1 cellular context compared by ENCODE assay signal in the genomic region with DNA sequence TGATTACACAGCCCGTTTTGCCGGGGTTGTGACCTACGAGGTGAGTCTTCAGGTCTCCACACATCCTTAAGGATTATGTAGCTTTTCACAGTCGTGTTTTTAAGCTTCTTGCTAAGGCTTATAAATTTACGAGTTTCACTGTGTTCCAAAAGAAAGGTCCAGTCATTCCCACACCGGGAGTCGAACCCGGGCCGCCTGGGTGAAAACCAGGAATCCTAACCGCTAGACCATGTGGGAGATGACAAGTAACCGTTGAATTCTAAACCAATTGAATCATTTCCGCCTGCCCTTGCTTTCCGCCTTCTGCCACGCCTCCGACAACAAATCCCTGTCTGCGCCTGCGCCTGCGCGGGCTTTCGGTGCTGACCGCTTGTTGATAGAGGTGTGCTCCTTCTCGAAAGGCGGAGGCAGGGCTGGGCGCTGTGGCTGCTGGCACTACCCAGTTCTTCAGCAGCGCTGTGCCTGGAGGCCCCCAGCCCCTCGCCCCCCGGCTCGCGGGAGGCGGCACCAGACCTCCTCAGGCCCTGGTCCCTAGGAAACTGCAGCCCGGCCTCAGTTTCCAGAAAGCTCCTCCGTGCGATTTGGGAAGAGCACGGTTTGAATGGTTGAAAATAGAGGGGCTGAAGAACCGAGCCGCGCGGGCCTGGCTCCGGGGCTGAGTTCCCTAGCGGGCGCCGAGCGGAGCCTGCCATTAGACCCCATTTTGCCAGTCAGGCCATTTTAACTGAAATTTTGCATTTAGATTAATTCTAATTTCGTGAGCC.
TF ChIP-seq lines count a peak whose summit lies in the region.

No MANE protein-coding gene starts in this region.

TF ChIP-seq in HepG2, 621 proteins besides CTCF, POLR2A, EP300 and RAD21 (continued from another document and continues in another):
- TF ChIP-seq, protein P1, sequence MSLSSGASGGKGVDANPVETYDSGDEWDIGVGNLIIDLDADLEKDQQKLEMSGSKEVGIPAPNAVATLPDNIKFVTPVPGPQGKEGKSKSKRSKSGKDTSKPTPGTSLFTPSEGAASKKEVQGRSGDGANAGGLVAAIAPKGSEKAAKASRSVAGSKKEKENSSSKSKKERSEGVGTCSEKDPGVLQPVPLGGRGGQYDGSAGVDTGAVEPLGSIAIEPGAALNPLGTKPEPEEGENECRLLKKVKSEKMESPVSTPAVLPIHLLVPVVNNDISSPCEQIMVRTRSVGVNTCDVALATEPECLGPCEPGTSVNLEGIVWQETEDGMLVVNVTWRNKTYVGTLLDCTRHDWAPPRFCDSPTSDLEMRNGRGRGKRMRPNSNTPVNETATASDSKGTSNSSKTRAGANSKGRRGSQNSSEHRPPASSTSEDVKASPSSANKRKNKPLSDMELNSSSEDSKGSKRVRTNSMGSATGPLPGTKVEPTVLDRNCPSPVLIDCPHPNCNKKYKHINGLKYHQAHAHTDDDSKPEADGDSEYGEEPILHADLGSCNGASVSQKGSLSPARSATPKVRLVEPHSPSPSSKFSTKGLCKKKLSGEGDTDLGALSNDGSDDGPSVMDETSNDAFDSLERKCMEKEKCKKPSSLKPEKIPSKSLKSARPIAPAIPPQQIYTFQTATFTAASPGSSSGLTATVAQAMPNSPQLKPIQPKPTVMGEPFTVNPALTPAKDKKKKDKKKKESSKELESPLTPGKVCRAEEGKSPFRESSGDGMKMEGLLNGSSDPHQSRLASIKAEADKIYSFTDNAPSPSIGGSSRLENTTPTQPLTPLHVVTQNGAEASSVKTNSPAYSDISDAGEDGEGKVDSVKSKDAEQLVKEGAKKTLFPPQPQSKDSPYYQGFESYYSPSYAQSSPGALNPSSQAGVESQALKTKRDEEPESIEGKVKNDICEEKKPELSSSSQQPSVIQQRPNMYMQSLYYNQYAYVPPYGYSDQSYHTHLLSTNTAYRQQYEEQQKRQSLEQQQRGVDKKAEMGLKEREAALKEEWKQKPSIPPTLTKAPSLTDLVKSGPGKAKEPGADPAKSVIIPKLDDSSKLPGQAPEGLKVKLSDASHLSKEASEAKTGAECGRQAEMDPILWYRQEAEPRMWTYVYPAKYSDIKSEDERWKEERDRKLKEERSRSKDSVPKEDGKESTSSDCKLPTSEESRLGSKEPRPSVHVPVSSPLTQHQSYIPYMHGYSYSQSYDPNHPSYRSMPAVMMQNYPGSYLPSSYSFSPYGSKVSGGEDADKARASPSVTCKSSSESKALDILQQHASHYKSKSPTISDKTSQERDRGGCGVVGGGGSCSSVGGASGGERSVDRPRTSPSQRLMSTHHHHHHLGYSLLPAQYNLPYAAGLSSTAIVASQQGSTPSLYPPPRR (CRISPR knock-in tag; IDR thresholded peaks at IDR 0.05; ENCODE audit: borderline replicate concordance), result peak; percentile 33; the same call in 1 of the 2 replicates
- TF ChIP-seq, protein P2, sequence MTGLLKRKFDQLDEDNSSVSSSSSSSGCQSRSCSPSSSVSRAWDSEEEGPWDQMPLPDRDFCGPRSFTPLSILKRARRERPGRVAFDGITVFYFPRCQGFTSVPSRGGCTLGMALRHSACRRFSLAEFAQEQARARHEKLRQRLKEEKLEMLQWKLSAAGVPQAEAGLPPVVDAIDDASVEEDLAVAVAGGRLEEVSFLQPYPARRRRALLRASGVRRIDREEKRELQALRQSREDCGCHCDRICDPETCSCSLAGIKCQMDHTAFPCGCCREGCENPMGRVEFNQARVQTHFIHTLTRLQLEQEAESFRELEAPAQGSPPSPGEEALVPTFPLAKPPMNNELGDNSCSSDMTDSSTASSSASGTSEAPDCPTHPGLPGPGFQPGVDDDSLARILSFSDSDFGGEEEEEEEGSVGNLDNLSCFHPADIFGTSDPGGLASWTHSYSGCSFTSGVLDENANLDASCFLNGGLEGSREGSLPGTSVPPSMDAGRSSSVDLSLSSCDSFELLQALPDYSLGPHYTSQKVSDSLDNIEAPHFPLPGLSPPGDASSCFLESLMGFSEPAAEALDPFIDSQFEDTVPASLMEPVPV (CRISPR knock-in tag; IDR thresholded peaks at IDR 0.05), result peak; percentile 26; the same call in 1 of the 2 replicates
- TF ChIP-seq, protein P3, sequence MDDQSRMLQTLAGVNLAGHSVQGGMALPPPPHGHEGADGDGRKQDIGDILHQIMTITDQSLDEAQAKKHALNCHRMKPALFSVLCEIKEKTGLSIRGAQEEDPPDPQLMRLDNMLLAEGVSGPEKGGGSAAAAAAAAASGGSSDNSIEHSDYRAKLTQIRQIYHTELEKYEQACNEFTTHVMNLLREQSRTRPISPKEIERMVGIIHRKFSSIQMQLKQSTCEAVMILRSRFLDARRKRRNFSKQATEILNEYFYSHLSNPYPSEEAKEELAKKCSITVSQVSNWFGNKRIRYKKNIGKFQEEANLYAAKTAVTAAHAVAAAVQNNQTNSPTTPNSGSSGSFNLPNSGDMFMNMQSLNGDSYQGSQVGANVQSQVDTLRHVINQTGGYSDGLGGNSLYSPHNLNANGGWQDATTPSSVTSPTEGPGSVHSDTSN (CRISPR knock-in tag; IDR thresholded peaks at IDR 0.05; ENCODE audit: borderline replicate concordance), result peak; percentile 74; the same call in 1 of the 2 replicates
- TF ChIP-seq JDP2 (CRISPR knock-in tag; IDR thresholded peaks at IDR 0.05; ENCODE audit: borderline replicate concordance) (no peak), ZNF850 (CRISPR knock-in tag; conservative IDR thresholded peaks at IDR 0.05) (0 out of 2 replicates have a peak, but pooled peaks have one; percentile 48), ZNF317 (CRISPR knock-in tag; IDR thresholded peaks at IDR 0.05) (peak; percentile 74), FLYWCH1 (CRISPR knock-in tag; IDR thresholded peaks at IDR 0.05) (no peak), POLR2AphosphoS5 (IDR thresholded peaks at IDR 0.05; ENCODE audit: low read depth, low read length) (peak; percentile 73), POLR2AphosphoS2 (IDR thresholded peaks at IDR 0.05; ENCODE audit: low read depth, low read length) (no peak), MTF1 (CRISPR knock-in tag; IDR thresholded peaks at IDR 0.05) (peak; percentile 72; the same call in 1 of the 2 replicates), ZNF33B (CRISPR knock-in tag; IDR thresholded peaks at IDR 0.05) (peak; percentile 71; the same call in 1 of the 2 replicates), ZNF83 (CRISPR knock-in tag; IDR thresholded peaks at IDR 0.05; ENCODE audit: borderline replicate concordance) (peak; percentile 33; the same call in 1 of the 2 replicates), CREM (IDR thresholded peaks at IDR 0.05) (peak; percentile 59; the same call in 1 of the 2 replicates), CREM (CRISPR knock-in tag; IDR thresholded peaks at IDR 0.05) (no peak), POLR2G (IDR thresholded peaks at IDR 0.05; ENCODE audit: low read depth, low read length) (peak; percentile 67; the same call in 1 of the 2 replicates), ZC3H4 (CRISPR knock-in tag; IDR thresholded peaks at IDR 0.05; ENCODE audit: borderline replicate concordance) (no peak), POGZ (CRISPR knock-in tag; IDR thresholded peaks at IDR 0.05) (peak; percentile 45; the same call in 1 of the 2 replicates)
- TF ChIP-seq, protein P4, sequence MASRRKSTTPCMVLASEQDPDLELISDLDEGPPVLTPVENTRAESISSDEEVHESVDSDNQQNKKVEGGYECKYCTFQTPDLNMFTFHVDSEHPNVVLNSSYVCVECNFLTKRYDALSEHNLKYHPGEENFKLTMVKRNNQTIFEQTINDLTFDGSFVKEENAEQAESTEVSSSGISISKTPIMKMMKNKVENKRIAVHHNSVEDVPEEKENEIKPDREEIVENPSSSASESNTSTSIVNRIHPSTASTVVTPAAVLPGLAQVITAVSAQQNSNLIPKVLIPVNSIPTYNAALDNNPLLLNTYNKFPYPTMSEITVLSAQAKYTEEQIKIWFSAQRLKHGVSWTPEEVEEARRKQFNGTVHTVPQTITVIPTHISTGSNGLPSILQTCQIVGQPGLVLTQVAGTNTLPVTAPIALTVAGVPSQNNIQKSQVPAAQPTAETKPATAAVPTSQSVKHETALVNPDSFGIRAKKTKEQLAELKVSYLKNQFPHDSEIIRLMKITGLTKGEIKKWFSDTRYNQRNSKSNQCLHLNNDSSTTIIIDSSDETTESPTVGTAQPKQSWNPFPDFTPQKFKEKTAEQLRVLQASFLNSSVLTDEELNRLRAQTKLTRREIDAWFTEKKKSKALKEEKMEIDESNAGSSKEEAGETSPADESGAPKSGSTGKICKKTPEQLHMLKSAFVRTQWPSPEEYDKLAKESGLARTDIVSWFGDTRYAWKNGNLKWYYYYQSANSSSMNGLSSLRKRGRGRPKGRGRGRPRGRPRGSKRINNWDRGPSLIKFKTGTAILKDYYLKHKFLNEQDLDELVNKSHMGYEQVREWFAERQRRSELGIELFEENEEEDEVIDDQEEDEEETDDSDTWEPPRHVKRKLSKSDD (CRISPR knock-in tag; IDR thresholded peaks at IDR 0.05; ENCODE audit: low read depth), result peak; percentile 20; the same call in 1 of the 2 replicates
- TF ChIP-seq, protein P5, sequence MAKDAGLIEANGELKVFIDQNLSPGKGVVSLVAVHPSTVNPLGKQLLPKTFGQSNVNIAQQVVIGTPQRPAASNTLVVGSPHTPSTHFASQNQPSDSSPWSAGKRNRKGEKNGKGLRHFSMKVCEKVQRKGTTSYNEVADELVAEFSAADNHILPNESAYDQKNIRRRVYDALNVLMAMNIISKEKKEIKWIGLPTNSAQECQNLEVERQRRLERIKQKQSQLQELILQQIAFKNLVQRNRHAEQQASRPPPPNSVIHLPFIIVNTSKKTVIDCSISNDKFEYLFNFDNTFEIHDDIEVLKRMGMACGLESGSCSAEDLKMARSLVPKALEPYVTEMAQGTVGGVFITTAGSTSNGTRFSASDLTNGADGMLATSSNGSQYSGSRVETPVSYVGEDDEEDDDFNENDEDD (CRISPR knock-in tag; IDR thresholded peaks at IDR 0.05; ENCODE audit: borderline replicate concordance), result peak; percentile 93
- TF ChIP-seq, protein P6, sequence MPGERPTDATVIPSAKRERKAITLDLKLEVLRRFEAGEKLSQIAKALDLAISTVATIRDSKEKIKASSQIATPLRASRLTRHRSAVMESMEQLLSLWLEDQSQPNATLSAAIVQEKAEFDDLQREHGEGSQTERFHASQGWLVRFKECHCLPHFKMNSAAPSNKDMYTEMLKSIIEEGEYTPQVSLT (CRISPR knock-in tag; IDR thresholded peaks at IDR 0.05; ENCODE audit: borderline replicate concordance, low read depth), result 0 out of 2 replicates have a peak, but pooled peaks have one; percentile 45
- TF ChIP-seq, protein P7, sequence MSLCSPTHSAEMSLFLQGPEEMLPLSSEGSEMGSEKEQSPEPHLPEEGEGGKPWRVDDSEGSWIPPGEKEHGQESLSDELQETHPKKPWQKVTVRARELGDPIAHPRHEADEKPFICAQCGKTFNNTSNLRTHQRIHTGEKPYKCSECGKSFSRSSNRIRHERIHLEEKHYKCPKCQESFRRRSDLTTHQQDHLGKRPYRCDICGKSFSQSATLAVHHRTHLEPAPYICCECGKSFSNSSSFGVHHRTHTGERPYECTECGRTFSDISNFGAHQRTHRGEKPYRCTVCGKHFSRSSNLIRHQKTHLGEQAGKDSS (CRISPR knock-in tag; IDR thresholded peaks at IDR 0.05; ENCODE audit: borderline replicate concordance, low read depth), result 0 out of 2 replicates have a peak, but pooled peaks have one; percentile 76
- TF ChIP-seq, protein P8, sequence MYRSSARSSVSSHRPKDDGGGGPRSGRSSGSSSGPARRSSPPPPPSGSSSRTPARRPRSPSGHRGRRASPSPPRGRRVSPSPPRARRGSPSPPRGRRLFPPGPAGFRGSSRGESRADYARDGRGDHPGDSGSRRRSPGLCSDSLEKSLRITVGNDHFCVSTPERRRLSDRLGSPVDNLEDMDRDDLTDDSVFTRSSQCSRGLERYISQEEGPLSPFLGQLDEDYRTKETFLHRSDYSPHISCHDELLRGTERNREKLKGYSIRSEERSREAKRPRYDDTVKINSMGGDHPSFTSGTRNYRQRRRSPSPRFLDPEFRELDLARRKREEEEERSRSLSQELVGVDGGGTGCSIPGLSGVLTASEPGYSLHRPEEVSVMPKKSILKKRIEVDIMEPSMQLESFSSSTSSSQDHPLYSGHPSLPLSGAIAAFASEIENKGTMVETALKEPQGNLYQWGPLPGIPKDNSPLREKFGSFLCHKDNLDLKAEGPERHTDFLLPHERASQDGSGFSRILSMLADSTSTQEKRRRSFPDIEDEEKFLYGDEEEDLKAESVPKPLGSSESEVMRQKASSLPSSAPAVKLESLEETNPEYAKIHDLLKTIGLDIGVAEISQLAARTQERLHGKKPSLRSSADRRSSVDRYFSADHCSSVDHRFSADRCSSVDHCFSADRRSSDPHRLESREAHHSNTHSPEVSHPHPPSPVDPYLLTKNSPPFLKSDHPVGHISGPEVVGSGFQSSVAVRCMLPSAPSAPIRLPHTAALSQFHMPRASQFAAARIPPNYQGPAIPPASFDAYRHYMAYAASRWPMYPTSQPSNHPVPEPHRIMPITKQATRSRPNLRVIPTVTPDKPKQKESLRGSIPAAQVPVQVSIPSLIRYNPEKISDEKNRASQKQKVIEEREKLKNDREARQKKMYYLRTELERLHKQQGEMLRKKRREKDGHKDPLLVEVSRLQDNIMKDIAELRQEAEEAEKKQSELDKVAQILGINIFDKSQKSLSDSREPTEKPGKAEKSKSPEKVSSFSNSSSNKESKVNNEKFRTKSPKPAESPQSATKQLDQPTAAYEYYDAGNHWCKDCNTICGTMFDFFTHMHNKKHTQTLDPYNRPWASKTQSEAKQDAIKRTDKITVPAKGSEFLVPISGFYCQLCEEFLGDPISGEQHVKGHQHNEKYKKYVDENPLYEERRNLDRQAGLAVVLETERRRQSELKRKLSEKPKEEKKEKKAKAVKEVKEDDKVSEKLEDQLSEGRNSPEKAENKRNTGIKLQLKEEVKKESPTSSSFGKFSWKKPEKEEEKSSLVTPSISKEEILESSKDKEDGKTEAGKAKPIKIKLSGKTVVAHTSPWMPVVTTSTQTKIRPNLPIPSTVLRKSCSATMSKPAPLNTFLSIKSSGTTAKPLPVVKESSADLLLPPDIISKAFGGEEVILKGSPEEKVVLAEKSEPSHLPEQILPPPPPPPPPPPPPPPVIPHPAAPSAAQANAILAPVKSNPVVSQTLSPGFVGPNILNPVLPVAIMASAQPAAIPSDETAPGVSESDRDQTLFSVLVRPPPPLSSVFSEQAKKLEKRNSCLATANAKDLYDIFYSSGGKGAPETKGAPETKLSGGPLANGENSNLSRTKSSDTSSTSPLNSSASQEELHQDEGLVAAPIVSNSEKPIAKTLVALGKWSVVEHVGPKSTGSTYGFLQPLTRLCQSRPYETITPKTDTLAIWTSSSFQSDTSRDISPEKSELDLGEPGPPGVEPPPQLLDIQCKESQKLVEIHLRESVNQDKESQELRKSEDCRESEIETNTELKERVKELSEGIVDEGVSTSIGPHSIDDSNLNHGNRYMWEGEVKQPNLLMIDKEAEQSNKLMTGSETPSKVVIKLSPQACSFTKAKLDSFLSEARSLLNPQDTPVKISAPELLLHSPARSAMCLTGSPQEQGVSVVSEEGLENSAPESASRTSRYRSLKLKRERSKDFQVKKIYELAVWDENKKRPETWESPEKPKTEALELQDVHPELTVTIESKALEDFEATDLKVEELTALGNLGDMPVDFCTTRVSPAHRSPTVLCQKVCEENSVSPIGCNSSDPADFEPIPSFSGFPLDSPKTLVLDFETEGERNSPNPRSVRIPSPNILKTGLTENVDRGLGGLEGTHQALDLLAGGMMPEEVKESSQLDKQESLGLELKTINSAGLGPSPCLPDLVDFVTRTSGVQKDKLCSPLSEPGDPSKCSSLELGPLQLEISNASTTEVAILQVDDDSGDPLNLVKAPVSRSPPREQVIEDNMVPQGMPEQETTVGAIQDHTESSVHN (CRISPR knock-in tag; IDR thresholded peaks at IDR 0.05), result peak; percentile 37; the same call in 1 of the 2 replicates
